19 cellular contexts compared by ENCODE assay signal in genomic region chr10:3395487-3395886, GRCh38.
DNase-seq lines count a peak whose midpoint lies in the region; ATAC-seq, FAIRE-seq and TF ChIP-seq lines count a peak whose summit lies in the region.
"Had no signal": no experiment of that assay in that cellular context is flagged by ENCODE, and none has a peak within 500 bp of the region (broad histone marks: within the 10 kb centered on the region; RNA-seq: fewer than 3 reads in every experiment).

No MANE protein-coding gene starts in this region.

- H2AK5ac ChIP-seq in IMR-90 (ENCODE audit: low read depth, low read length) = peak overlapping the region; percentile 4; the same call in 1 of the 2 replicates

- no peak overlapping the region for H4K5ac ChIP-seq in IMR-90 (ENCODE audit: low read depth, low read length)

- H3K27ac ChIP-seq in IMR-90 (ENCODE audit: insufficient read depth, low read length) = no peak overlapping the region
- H3K27ac ChIP-seq in SK-N-SH (ENCODE audit: low read depth in 2 of 2, low read length in 1 of 2) = peak overlapping the region in 1 of 2 experiments; percentile 95; a peak in 2 of 4 replicates
- peak overlapping the region in 2 of 4 donors; percentile 6 to 50 for H3K27ac ChIP-seq in pancreas
- H3K27ac ChIP-seq in testis = no peak overlapping the region
- no peak overlapping the region for H3K27ac ChIP-seq in Karpas-422 (ENCODE audit: low read length)
- H3K27ac ChIP-seq: PC-9, skin epidermis, tibial nerve had no signal

- no peak overlapping the region for H3K14ac ChIP-seq in IMR-90 (replicated peaks; ENCODE audit: low read depth, low read length)

- TF ChIP-seq CTCF in IMR-90 (conservative IDR thresholded peaks at IDR 0.05; ENCODE audit: low read depth, low read length) (no peak), SK-N-SH (IDR thresholded peaks at IDR 0.05) (no peak), pancreas (IDR thresholded peaks at IDR 0.05) (no peak), testis (IDR thresholded peaks at IDR 0.05) (no peak)

- H2BK15ac ChIP-seq in IMR-90 (ENCODE audit: low read depth, low read length) = 0 out of 3 replicates have a peak overlapping the region, but pooled peaks have one; percentile 20

- WGBS in IMR-90 (ENCODE audit: extremely low coverage in 2 of 2, insufficient read length in 1 of 2), 2 experiments = 60% methylated on average over 1 of the region's 5 CpGs; no CpG with 5 or more reads in 1 of the 2 experiments
- 72% methylated on average over 3 of the region's 5 CpGs for WGBS in SK-N-SH (ENCODE audit: low lambda C conversion rate)
- 3 to 12% methylated on average over 5 of the region's 5 CpGs for WGBS in pancreas, 2 donors
- 87% methylated on average over 5 of the region's 5 CpGs for WGBS in testis, 2 donors

- H3K9me2 ChIP-seq in SK-N-SH (no peaks in the 10 kb centered on the region), Karpas-422 (replicated peaks; ENCODE audit: insufficient read depth, low read length) (no peaks in the 10 kb centered on the region)

- no peak overlapping the region for H2AFZ ChIP-seq in IMR-90 (replicated peaks; ENCODE audit: low read length, poor library complexity)
- no peak overlapping the region for H2AFZ ChIP-seq in SK-N-SH (ENCODE audit: low read depth)
- no peak overlapping the region for H2AFZ ChIP-seq in Karpas-422 (ENCODE audit: low read length)
- H2AFZ ChIP-seq: PC-9 had no signal

- H4K8ac ChIP-seq in IMR-90 (ENCODE audit: low read depth in 2 of 2, low read length in 2 of 2) = no peak overlapping the region

- no peak overlapping the region for H3K4me3 ChIP-seq in IMR-90 (ENCODE audit: insufficient read depth, low read depth, low read length)
- H3K4me3 ChIP-seq in SK-N-SH (ENCODE audit: low read depth in 2 of 2, low read length in 1 of 2) = no peak overlapping the region
- H3K4me3 ChIP-seq in pancreas = no peak overlapping the region
- H3K4me3 ChIP-seq in testis = no peak overlapping the region
- H3K4me3 ChIP-seq in Karpas-422 (ENCODE audit: low read length) = no peak overlapping the region
- H3K4me3 ChIP-seq: PC-9, skin epidermis, tibial nerve had no signal

- no peak overlapping the region for H3K4ac ChIP-seq in IMR-90 (ENCODE audit: low read depth, low read length)

- TF ChIP-seq EP300 in SK-N-SH (IDR thresholded peaks at IDR 0.05; ENCODE audit: borderline replicate concordance in 1 of 2, low read depth in 1 of 2, low read length in 1 of 2) = peak in 1 of 2 experiments; percentile 94; a peak in 2 of 4 replicates

- ATAC-seq in IMR-90 (ENCODE audit: low read depth) (no peak), pancreas (peak; percentile 68 to 89 (median 84))
- no peak for ATAC-seq in stimulated activated naive CD8-positive, alpha-beta T cell treated with anti-CD3 and anti-CD28 coated beads, Interleukin-15, Interleukin-2, amounts not matched to agents 100 U/mL and 50 U/mL, for 24 hours

- H4K20me1 ChIP-seq in IMR-90 (ENCODE audit: insufficient read depth, low read length) (no peaks in the 10 kb centered on the region), SK-N-SH (ENCODE audit: insufficient read depth) (no peaks in the 10 kb centered on the region), Karpas-422 (ENCODE audit: insufficient read depth, low read depth, low read length) (no peaks in the 10 kb centered on the region)

- no TSS peak for BruUV-seq in IMR-90 (replicated peaks; lab: Mats Ljungman, UMichigan)

- in situ Hi-C loops in IMR-90 (cut with MboI; ENCODE audit: low sequenced_read_pairs) = no loop called here

- CTCF ChIA-PET in IMR-90 (lab: Yijun Ruan, JAX) (interaction anchor here (0.5 kb wide), 1 partner anchor 155 kb away, joined by 3 read pairs; no protein-coding TSS in a partner anchor), SK-N-SH (lab: Yijun Ruan, JAX) (interaction anchor here (0.8 to 2.4 kb wide), 3 partner anchors 8 to 202 kb away, joined by 3 to 10 read pairs (median 3); no protein-coding TSS in a partner anchor)

- intact Hi-C loops in IMR-90 (cut with micrococcal nuclease) = no loop called here
- intact Hi-C loops in pancreas (cut with DNase I) = no loop called here
- intact Hi-C loops in testis (cut with DNase I; ENCODE audit: low total_unique reads) = no loop called here

- H3K79me2 ChIP-seq in SK-N-SH (ENCODE audit: insufficient read depth) = no peaks in the 10 kb centered on the region
- H3K79me2 ChIP-seq in Karpas-422 (ENCODE audit: low read length) = no peaks in the 10 kb centered on the region

- no peak overlapping the region for H3K56ac ChIP-seq in IMR-90 (ENCODE audit: extremely low read depth, insufficient read depth, low read length)

- peak overlapping the region; percentile 49 for H2BK20ac ChIP-seq in IMR-90 (ENCODE audit: low read depth, low read length)

- no peak overlapping the region for H4K91ac ChIP-seq in IMR-90 (ENCODE audit: insufficient read depth, low read depth, low read length)

- no peak for DNase-seq in IMR-90
- DNase-seq in NCI-H2107 (lab: John Stamatoyannopoulos, UW) = peak; percentile 13
- peak; percentile 82 for DNase-seq in SK-N-SH
- peak in 3 of 6 donors; percentile 28 to 32 (median 30) for DNase-seq in pancreas
- DNase-seq in stimulated activated naive CD8-positive, alpha-beta T cell treated with anti-CD3 and anti-CD28 coated beads, Interleukin-15, Interleukin-2, amounts not matched to agents 100 U/mL and 50 U/mL, for 24 hours = no peak
- no peak for DNase-seq in testis
- DNase-seq in activated T-cell treated with anti-CD3 and anti-CD28 coated beads, Interleukin-2, amount 50 U/mL, for 48 hours = no peak
- no peak for DNase-seq in Karpas-422
- DNase-seq: activated CD4-positive, alpha-beta memory T cell treated with anti-CD3 and anti-CD28 coated beads for 36 hours; C1 segment of cervical spinal cord; cortex of kidney; DMS79 treated with DMSO at 0.1 percent for 48 hours; islet precursor cell; Kasumi-1; NCI-H226; stimulated activated CD4-positive, alpha-beta T cell treated with anti-CD3 and anti-CD28 coated beads, Interleukin-4, amount 100 ng/mL, for 4 hours had no signal

- H3K9me3 ChIP-seq in IMR-90 (ENCODE audit: control insufficient read depth, insufficient read depth, low read length) (peaks cover 3% of the 10 kb centered on the region), SK-N-SH (no peaks in the 10 kb centered on the region), pancreas (no peaks in the 10 kb centered on the region), testis (no peaks in the 10 kb centered on the region), Karpas-422 (ENCODE audit: low read length) (no peaks in the 10 kb centered on the region)

- no peak overlapping the region for H3K18ac ChIP-seq in IMR-90 (ENCODE audit: low read depth, low read length)

- TF ChIP-seq RAD21 in IMR-90 (IDR thresholded peaks at IDR 0.05; ENCODE audit: low read length) (no peak), SK-N-SH (IDR thresholded peaks at IDR 0.05; ENCODE audit: low read length) (peak; percentile 43)

- H2AK9ac ChIP-seq in IMR-90 (replicated peaks; ENCODE audit: low read depth, low read length, poor library complexity) = no peak overlapping the region

- H3K23ac ChIP-seq in IMR-90 (ENCODE audit: low read depth, low read length) = no peak overlapping the region

- H3K79me1 ChIP-seq in IMR-90 (ENCODE audit: low read depth in 1 of 2, low read length in 2 of 2) = no peaks in the 10 kb centered on the region

- TF ChIP-seq POLR2A in IMR-90 (IDR thresholded peaks at IDR 0.05; ENCODE audit: low read depth, low read length) (no peak), testis (IDR thresholded peaks at IDR 0.05) (no peak)

- H3K4me1 ChIP-seq in IMR-90 (ENCODE audit: control insufficient read depth, insufficient read depth, low read length) (peaks cover 10% of the 10 kb centered on the region), SK-N-SH (ENCODE audit: control insufficient read depth in 1 of 2, insufficient read depth in 2 of 2, low read depth in 1 of 2, low read length in 1 of 2) (peaks cover 6 to 63% of the 10 kb centered on the region in 2 experiments; a peak in 3 of 4 replicates), pancreas (no peaks in the 10 kb centered on the region), testis (no peaks in the 10 kb centered on the region), Karpas-422 (ENCODE audit: low read length) (no peaks in the 10 kb centered on the region)

- POLR2A ChIA-PET in IMR-90 (lab: Charles Lee; ENCODE audit: unreplicated experiment) = no interaction called here
- POLR2A ChIA-PET in SK-N-SH (lab: Yijun Ruan, JAX) = interaction anchor here (3.2 kb wide), 1 partner anchor 389 kb away, joined by 24 read pairs; the partner anchor contains the start of gene KLF6

- no peak overlapping the region for H2BK120ac ChIP-seq in IMR-90 (ENCODE audit: low read depth, low read length)

- no peaks in the 10 kb centered on the region for H3F3A ChIP-seq in SK-N-SH (replicated peaks; ENCODE audit: insufficient read depth)

- H3K9me1 ChIP-seq in IMR-90 (ENCODE audit: insufficient read depth, low read length) = peaks cover 20% of the 10 kb centered on the region

- H3K9ac ChIP-seq in IMR-90 (ENCODE audit: low read depth, low read length) = no peak overlapping the region
- H3K9ac ChIP-seq in SK-N-SH = no peak overlapping the region
- H3K9ac ChIP-seq in Karpas-422 (ENCODE audit: low read length) = no peak overlapping the region

- no peaks in the 10 kb centered on the region for H3K36me3 ChIP-seq in IMR-90 (ENCODE audit: control insufficient read depth, insufficient read depth, low read length)
- no peaks in the 10 kb centered on the region for H3K36me3 ChIP-seq in SK-N-SH (replicated peaks in 1 of 2; ENCODE audit: control insufficient read depth in 1 of 2, insufficient read depth in 2 of 2, low read length in 1 of 2)
- H3K36me3 ChIP-seq in pancreas = no peaks in the 10 kb centered on the region
- H3K36me3 ChIP-seq in testis (ENCODE audit: low read depth, missing control alignments) = no peaks in the 10 kb centered on the region
- no peaks in the 10 kb centered on the region for H3K36me3 ChIP-seq in Karpas-422 (ENCODE audit: insufficient read depth, low read length)
- H3K36me3 ChIP-seq: tibial nerve had no signal

- dilution Hi-C loops in IMR-90 (cut with HindIII; ENCODE audit: low sequenced_read_pairs, unreplicated experiment) = no loop called here

- no peak overlapping the region for H3K4me2 ChIP-seq in IMR-90 (ENCODE audit: low read depth, low read length)
- no peak overlapping the region for H3K4me2 ChIP-seq in SK-N-SH
- no peak overlapping the region for H3K4me2 ChIP-seq in Karpas-422 (ENCODE audit: low read depth, low read length, poor library complexity, severe bottlenecking)
- H3K4me2 ChIP-seq: PC-9 had no signal

- H3K27me3 ChIP-seq in IMR-90 (ENCODE audit: control insufficient read depth, insufficient read depth, low read length) (no peaks in the 10 kb centered on the region), SK-N-SH (ENCODE audit: insufficient read depth) (no peaks in the 10 kb centered on the region), pancreas (no peaks in the 10 kb centered on the region), testis (no peaks in the 10 kb centered on the region), Karpas-422 (ENCODE audit: low read length) (no peaks in the 10 kb centered on the region)
- H3K27me3 ChIP-seq: tibial nerve had no signal

- FAIRE-seq in pancreas (lab: Jason Lieb, UNC) = no peak

- H2BK5ac ChIP-seq in IMR-90 (ENCODE audit: low read depth, low read length, poor library complexity, severe bottlenecking) = no peak overlapping the region

TF ChIP-seq in IMR-90, 13 proteins besides CTCF, POLR2A, EP300 and RAD21:
- no peak for TF ChIP-seq MXI1 (IDR thresholded peaks at IDR 0.05; ENCODE audit: borderline replicate concordance, low read depth, low read length)

TF ChIP-seq in SK-N-SH, 30 proteins besides CTCF, POLR2A, EP300 and RAD21 (continues in another document):
- TF ChIP-seq GATA2 (CRISPR knock-in tag; IDR thresholded peaks at IDR 0.05) (peak; percentile 96), TEAD4 (IDR thresholded peaks at IDR 0.05; ENCODE audit: borderline replicate concordance, insufficient read depth) (no peak)

Comparison
In these comparisons a context has a peak if more than half of its experiments do, and no peak if none do; other contexts are left out.
1. ATAC-seq: peak in pancreas (4 of 4); none in IMR-90 (single experiment) and stimulated activated naive CD8-positive, alpha-beta T cell treated with anti-CD3 and anti-CD28 coated beads, Interleukin-15, Interleukin-2, amounts not matched to agents 100 U/mL and 50 U/mL, for 24 hours (single experiment).
2. DNase-seq: peak in NCI-H2107 (single experiment) and SK-N-SH (single experiment); none in IMR-90 (single experiment), stimulated activated naive CD8-positive, alpha-beta T cell treated with anti-CD3 and anti-CD28 coated beads, Interleukin-15, Interleukin-2, amounts not matched to agents 100 U/mL and 50 U/mL, for 24 hours (single experiment), testis (single experiment), activated T-cell treated with anti-CD3 and anti-CD28 coated beads, Interleukin-2, amount 50 U/mL, for 48 hours (0 of 2) and Karpas-422 (single experiment).